In genomic region chr3:138174421-138175122, GRCh38 we compare ENCODE assay signal across 8 cellular contexts. TPM values are rescaled to one million over a fixed set of nuclear protein-coding genes. Genes with fewer than 3 reads are reported as not detected.
DNase-seq lines count a peak whose midpoint lies in the region; ATAC-seq and TF ChIP-seq lines count a peak whose summit lies in the region.

TSS of gene DBR1 (minus strand) at chr3:138174921. CDS start at chr3:138174795, 126 bp downstream.

- intact Hi-C loops in CD8-positive, alpha-beta T cell (cut with DNase I, micrococcal nuclease) = loop anchor here (1.0 to 10.0 kb wide), 9 partner anchors 13 to 1977 kb away; partner anchors contain the start of genes ARMC8 (in 2 of the 2), MRPS22 (in 2 of the 2), CEP70 (in 1 of the 2) and MSL2 (in 1 of the 2)
- intact Hi-C loops in activated CD8-positive, alpha-beta T cell treated with anti-CD3 and anti-CD28 coated beads for 36 hours (cut with micrococcal nuclease) = loop anchor here (5.0 kb wide), 1 partner anchor 158 kb away; no protein-coding TSS in a partner anchor
- intact Hi-C loops in lower leg skin (cut with DNase I; ENCODE audit: low total_unique reads) = no loop called here

- no peaks in the 10 kb centered on the region for H3K27me3 Mint-ChIP-seq in CD8-positive, alpha-beta T cell (ENCODE audit: low read depth)
- no peaks in the 10 kb centered on the region for H3K27me3 Mint-ChIP-seq in activated CD8-positive, alpha-beta T cell treated with anti-CD3 and anti-CD28 coated beads for 36 hours

- TF ChIP-seq CTCF in CD8-positive, alpha-beta T cell (IDR thresholded peaks at IDR 0.05) = no peak
- TF ChIP-seq CTCF in activated CD8-positive, alpha-beta T cell treated with anti-CD3 and anti-CD28 coated beads for 36 hours (IDR thresholded peaks at IDR 0.05) = no peak
- TF ChIP-seq CTCF in lower leg skin (IDR thresholded peaks at IDR 0.05) = no peak

- TF ChIP-seq POLR2A in lower leg skin (IDR thresholded peaks at IDR 0.05) = no peak

- no peaks in the 10 kb centered on the region for H3K36me3 ChIP-seq in CD8-positive, alpha-beta T cell (ENCODE audit: insufficient read depth, low read length)
- peaks cover 3% of the 10 kb centered on the region for H3K36me3 ChIP-seq in ectodermal cell (ENCODE audit: control insufficient read depth, insufficient read depth, low read length)

- peak; percentile 51 to 82 (median 70) for DNase-seq in CD8-positive, alpha-beta T cell
- DNase-seq in HK-2 (ENCODE audit: unreplicated experiment) (peak; percentile 83), NCI-H82 treated with DMSO at 0.1 percent for 48 hours (lab: John Stamatoyannopoulos, UW; ENCODE audit: unreplicated experiment) (peak; percentile 54), lower leg skin (ENCODE audit: low spot score in 2 of 2) (peak; percentile 86 to 93)
- DNase-seq in activated CD8-positive, alpha-beta T cell treated with anti-CD3 and anti-CD28 coated beads for 36 hours = peak; percentile 84
- DNase-seq in stimulated activated CD4-positive, alpha-beta T cell treated with anti-CD3 and anti-CD28 coated beads, TNF-alpha, amount 100 ng/mL, for 1 hour (ENCODE audit: low read depth in 3 of 3, low spot score in 1 of 3) = peak; percentile 32 to 43 (median 40)

- CTCF ChIA-PET in CD8-positive, alpha-beta T cell (lab: Charles Lee) = interaction anchor here (0.8 to 1.4 kb wide), 5 partner anchors 10 to 243 kb away, joined by 3 to 4 read pairs (median 3); no protein-coding TSS in a partner anchor
- CTCF ChIA-PET in activated CD8-positive, alpha-beta T cell treated with anti-CD3 and anti-CD28 coated beads for 36 hours (lab: Charles Lee) = interaction anchor here (1.6 to 2.7 kb wide), 2 partner anchors 13 to 106 kb away, joined by 5 to 11 read pairs; partner anchors contain the start of gene ARMC8

- no peaks in the 10 kb centered on the region for H3K9me3 ChIP-seq in CD8-positive, alpha-beta T cell (ENCODE audit: low read length)
- no peaks in the 10 kb centered on the region for H3K9me3 ChIP-seq in ectodermal cell (ENCODE audit: control insufficient read depth, low read length)

- peak within 1 kb of the TSS; percentile 99 for H3K4me3 Mint-ChIP-seq in CD8-positive, alpha-beta T cell
- peak within 1 kb of the TSS; percentile 98 for H3K4me3 Mint-ChIP-seq in activated CD8-positive, alpha-beta T cell treated with anti-CD3 and anti-CD28 coated beads for 36 hours

- no peaks in the 10 kb centered on the region for H3K27me3 ChIP-seq in CD8-positive, alpha-beta T cell (ENCODE audit: insufficient read depth, low read length)
- H3K27me3 ChIP-seq in ectodermal cell (ENCODE audit: control insufficient read depth, insufficient read depth, low read length, poor library complexity, severe bottlenecking) = no peaks in the 10 kb centered on the region

- H3K9me3 Mint-ChIP-seq in CD8-positive, alpha-beta T cell = no peaks in the 10 kb centered on the region
- H3K9me3 Mint-ChIP-seq in activated CD8-positive, alpha-beta T cell treated with anti-CD3 and anti-CD28 coated beads for 36 hours = no peaks in the 10 kb centered on the region

- peak within 1 kb of the TSS; percentile 76 for H3K4me3 ChIP-seq in CD8-positive, alpha-beta T cell (ENCODE audit: low read depth, low read length)
- H3K4me3 ChIP-seq in ectodermal cell (ENCODE audit: insufficient read depth, low read depth, low read length) (peak within 1 kb of the TSS; percentile 85), lower leg skin (ENCODE audit: low read depth, poor library complexity, severe bottlenecking) (peak within 1 kb of the TSS; percentile 81)

- WGBS in ectodermal cell, 2 experiments = 0 to 1% methylated on average over 37 to 38 of the region's 38 CpGs
- 0 to 1% methylated on average over 37 of the region's 38 CpGs for WGBS in lower leg skin, 2 donors

- peak within 1 kb of the TSS; percentile 98 for H3K27ac Mint-ChIP-seq in CD8-positive, alpha-beta T cell
- peak within 1 kb of the TSS; percentile 98 for H3K27ac Mint-ChIP-seq in activated CD8-positive, alpha-beta T cell treated with anti-CD3 and anti-CD28 coated beads for 36 hours

- H3K36me3 Mint-ChIP-seq in CD8-positive, alpha-beta T cell = peaks cover 27% of the 10 kb centered on the region
- peaks cover 23% of the 10 kb centered on the region for H3K36me3 Mint-ChIP-seq in activated CD8-positive, alpha-beta T cell treated with anti-CD3 and anti-CD28 coated beads for 36 hours (ENCODE audit: low read depth)

- peaks cover 40% of the 10 kb centered on the region for H3K4me1 Mint-ChIP-seq in CD8-positive, alpha-beta T cell (ENCODE audit: low read depth)
- H3K4me1 Mint-ChIP-seq in activated CD8-positive, alpha-beta T cell treated with anti-CD3 and anti-CD28 coated beads for 36 hours (ENCODE audit: low read depth) = peaks cover 29% of the 10 kb centered on the region

- peak; percentile 87 for ATAC-seq in CD8-positive, alpha-beta T cell
- peak; percentile 91 for ATAC-seq in GM19455 (IDR thresholded peaks at IDR 0.05; ENCODE audit: unreplicated experiment)
- ATAC-seq in activated CD8-positive, alpha-beta T cell treated with anti-CD3 and anti-CD28 coated beads for 36 hours = peak; percentile 90

- peak within 1 kb of the TSS; percentile 79 for H3K27ac ChIP-seq in CD8-positive, alpha-beta T cell (ENCODE audit: low read depth, low read length)
- H3K27ac ChIP-seq in ectodermal cell (ENCODE audit: insufficient read depth, low read depth, low read length, poor library complexity, severe bottlenecking) = peak within 1 kb of the TSS; percentile 50

- POLR2A ChIA-PET in CD8-positive, alpha-beta T cell (lab: Charles Lee) = interaction anchor here (0.7 to 3.9 kb wide), 5 partner anchors 12 to 1422 kb away, joined by 3 to 35 read pairs (median 4); partner anchors contain the start of genes ARMC8, CEP70, FAIM and STAG1
- POLR2A ChIA-PET in activated CD8-positive, alpha-beta T cell treated with anti-CD3 and anti-CD28 coated beads for 36 hours (lab: Charles Lee) = interaction anchor here (1.0 to 5.1 kb wide), 8 partner anchors 9 to 1987 kb away, joined by 3 to 46 read pairs (median 3); partner anchors contain the start of gene ARMC8

- peaks cover 21% of the 10 kb centered on the region for H3K4me1 ChIP-seq in CD8-positive, alpha-beta T cell (ENCODE audit: insufficient read depth, low read length)
- H3K4me1 ChIP-seq in ectodermal cell (ENCODE audit: control insufficient read depth, insufficient read depth, low read length) = no peaks in the 10 kb centered on the region

RNA-seq across cellular contexts. Expression of gene DBR1, which starts in this region (rescaled TPM):
- 10 to 100 TPM; 31.2 to 31.9 TPM for total RNA-seq in CD8-positive, alpha-beta T cell
- 10 to 100 TPM; 21.2 to 22.7 TPM for total RNA-seq in activated CD8-positive, alpha-beta T cell treated with anti-CD3 and anti-CD28 coated beads for 36 hours
- 23.8 TPM for polyA plus RNA-seq in ectodermal cell (2013, experiment 1 of 4)
- 21.8 TPM for polyA plus RNA-seq in ectodermal cell (2013, experiment 2 of 4)
- polyA plus RNA-seq in ectodermal cell (2013, experiment 3 of 4) = 18.8 TPM
- polyA plus RNA-seq in ectodermal cell (2013, experiment 4 of 4) = 19.0 TPM
- 10 to 100 TPM in 3 of 4 donors, 1 to 10 TPM in 1; 9.1 to 13.9 (median 11.9) TPM for total RNA-seq in lower leg skin

Comparison
In these comparisons a context has a peak if more than half of its experiments do, and no peak if none do; other contexts are left out.
1. Peak in every context shown above with its lines: DNase-seq, ATAC-seq, H3K4me3 ChIP-seq and H3K27ac ChIP-seq.